In genomic region chr5:151480384-151480783, GRCh38 we compare ENCODE assay signal across 16 cellular contexts. TPM values are rescaled to one million over a fixed set of nuclear protein-coding genes. Genes with fewer than 3 reads are reported as not detected.
DNase-seq lines count a peak whose midpoint lies in the region; ATAC-seq and TF ChIP-seq lines count a peak whose summit lies in the region.
"Had no signal": no experiment of that assay in that cellular context is flagged by ENCODE, and none has a peak within 500 bp of the region (broad histone marks: within the 10 kb centered on the region; RNA-seq: fewer than 3 reads in every experiment).

No MANE protein-coding gene starts in this region.

- no peak for ATAC-seq in SK-N-SH treated with all-trans-retinoic acid at 6 μM for 48 hours
- ATAC-seq in activated T-cell treated with anti-CD3 and anti-CD28 coated beads, Interleukin-2, amount 50 U/mL, for 4 hours = no peak
- ATAC-seq in omental fat pad (ENCODE audit: low FRiP score) = no peak
- ATAC-seq: effector memory CD8-positive, alpha-beta T cell; HepG2 had no signal

- H3K4me3 Mint-ChIP-seq in activated T-cell treated with anti-CD3 and anti-CD28 coated beads, Interleukin-2, amount 50 U/mL, for 4 hours = no peak overlapping the region
- H3K4me3 Mint-ChIP-seq: effector memory CD8-positive, alpha-beta T cell; T-helper 1 cell treated with Interleukin-12 subunit alpha and Interleukin-12 subunit beta and Interleukin-4 antibody, amounts not matched to agents 30 μg/mL and 1 μg/mL, for 36 hours had no signal

- no peaks in the 10 kb centered on the region for H3K9me2 ChIP-seq in SK-N-SH

- TF ChIP-seq CTCF in SK-N-SH (IDR thresholded peaks at IDR 0.05) (no peak), fibroblast of mammary gland (conservative IDR thresholded peaks at IDR 0.05; ENCODE audit: control insufficient read depth, insufficient read depth, low read depth, low read length) (no peak), omental fat pad (IDR thresholded peaks at IDR 0.05) (no peak)

- 82% methylated on average over 3 of the region's 3 CpGs for WGBS in SK-N-SH (ENCODE audit: low lambda C conversion rate)

- H3K9ac ChIP-seq in SK-N-SH = no peak overlapping the region

- peaks cover 13 to 22% of the 10 kb centered on the region in 2 experiments for H3K4me1 ChIP-seq in SK-N-SH (ENCODE audit: control insufficient read depth in 1 of 2, insufficient read depth in 2 of 2, low read depth in 1 of 2, low read length in 1 of 2)
- no peaks in the 10 kb centered on the region for H3K4me1 ChIP-seq in muscle layer of duodenum (ENCODE audit: control insufficient read depth in 1 of 2, insufficient read depth in 2 of 2, low read length in 2 of 2)
- H3K4me1 ChIP-seq: Peyer's patch had no signal

- no peak for TF ChIP-seq EP300 in SK-N-SH (IDR thresholded peaks at IDR 0.05; ENCODE audit: borderline replicate concordance in 1 of 2, low read depth in 1 of 2, low read length in 1 of 2)

- no peak for TF ChIP-seq RAD21 in SK-N-SH (IDR thresholded peaks at IDR 0.05; ENCODE audit: low read length)

- 0 out of 2 replicates have a peak overlapping the region, but pooled peaks have one; percentile 1 for H3K4me2 ChIP-seq in SK-N-SH

- no peak overlapping the region for H2AFZ ChIP-seq in SK-N-SH (ENCODE audit: low read depth)

- H3K4me1 Mint-ChIP-seq in activated T-cell treated with anti-CD3 and anti-CD28 coated beads, Interleukin-2, amount 50 U/mL, for 4 hours (ENCODE audit: low read depth) = no peaks in the 10 kb centered on the region

- H3K9me3 Mint-ChIP-seq in activated T-cell treated with anti-CD3 and anti-CD28 coated beads, Interleukin-2, amount 50 U/mL, for 4 hours = no peaks in the 10 kb centered on the region
- H3K9me3 Mint-ChIP-seq: effector memory CD8-positive, alpha-beta T cell; T-helper 1 cell treated with Interleukin-12 subunit alpha and Interleukin-12 subunit beta and Interleukin-4 antibody, amounts not matched to agents 30 μg/mL and 1 μg/mL, for 36 hours had no signal

- H3F3A ChIP-seq in SK-N-SH (replicated peaks; ENCODE audit: insufficient read depth) = peaks cover 12% of the 10 kb centered on the region

- DNase-seq in SK-N-SH (no peak), fibroblast of mammary gland (ENCODE audit: low read depth) (peak; percentile 67), omental fat pad (ENCODE audit: low spot score) (no peak), COR-L47 (lab: John Stamatoyannopoulos, UW) (no peak), cerebellum (ENCODE audit: low spot score) (no peak)
- DNase-seq in activated T-cell treated with anti-CD3 and anti-CD28 coated beads, Interleukin-2, amount 50 U/mL, for 4 hours = no peak
- DNase-seq: activated CD4-positive, alpha-beta T cell treated with anti-CD3 and anti-CD28 coated beads for 48 hours; effector memory CD8-positive, alpha-beta T cell; left cardiac atrium; NCI-H1105 treated with DMSO at 0.1 percent for 48 hours; NCI-H510A treated with DMSO at 0.1 percent for 48 hours; Peyer's patch had no signal

- POLR2A ChIA-PET in SK-N-SH (lab: Yijun Ruan, JAX) = interaction anchor here (0.6 kb wide), 1 partner anchor 11 kb away, joined by 3 read pairs; no protein-coding TSS in a partner anchor

- CTCF ChIA-PET in SK-N-SH (lab: Yijun Ruan, JAX) = interaction anchor here (0.8 to 1.2 kb wide), 5 partner anchors 10 to 172 kb away, joined by 3 to 5 read pairs (median 3); partner anchors contain the start of gene SLC36A1

- H3K9me3 ChIP-seq in SK-N-SH (no peaks in the 10 kb centered on the region), muscle layer of duodenum (ENCODE audit: control insufficient read depth in 1 of 2, low read length in 2 of 2) (no peaks in the 10 kb centered on the region)
- H3K9me3 ChIP-seq: Peyer's patch had no signal

- no peaks in the 10 kb centered on the region for H3K27me3 Mint-ChIP-seq in activated T-cell treated with anti-CD3 and anti-CD28 coated beads, Interleukin-2, amount 50 U/mL, for 4 hours (ENCODE audit: low read depth)
- H3K27me3 Mint-ChIP-seq: effector memory CD8-positive, alpha-beta T cell had no signal

- H3K27ac ChIP-seq in SK-N-SH (ENCODE audit: low read depth in 2 of 2, low read length in 1 of 2) = peak overlapping the region in 1 of 2 experiments; percentile 41; a peak in 2 of 4 replicates
- H3K27ac ChIP-seq in muscle layer of duodenum (ENCODE audit: low read length) = peak overlapping the region; percentile 1

- H3K36me3 ChIP-seq in SK-N-SH (replicated peaks in 1 of 2; ENCODE audit: control insufficient read depth in 1 of 2, insufficient read depth in 2 of 2, low read length in 1 of 2) = peaks cover 0 to 25% of the 10 kb centered on the region in 2 experiments
- peaks cover 31 to 32% of the 10 kb centered on the region in 2 donors for H3K36me3 ChIP-seq in muscle layer of duodenum (ENCODE audit: control insufficient read depth in 1 of 2, insufficient read depth in 2 of 2, low read length in 2 of 2)

- H3K79me2 ChIP-seq in SK-N-SH (ENCODE audit: insufficient read depth) = no peaks in the 10 kb centered on the region

- H3K27me3 ChIP-seq in SK-N-SH (ENCODE audit: insufficient read depth) (no peaks in the 10 kb centered on the region), muscle layer of duodenum (ENCODE audit: low read depth, low read length) (no peaks in the 10 kb centered on the region)
- H3K27me3 ChIP-seq: Peyer's patch had no signal

- no peaks in the 10 kb centered on the region for H4K20me1 ChIP-seq in SK-N-SH (ENCODE audit: insufficient read depth)

- no peak overlapping the region for H3K4me3 ChIP-seq in SK-N-SH (ENCODE audit: low read depth in 2 of 2, low read length in 1 of 2)
- no peak overlapping the region for H3K4me3 ChIP-seq in fibroblast of mammary gland (ENCODE audit: control insufficient read depth, low read depth, low read length)
- H3K4me3 ChIP-seq in muscle layer of duodenum (ENCODE audit: low read depth in 1 of 2, low read length in 2 of 2) = no peak overlapping the region
- H3K4me3 ChIP-seq: Peyer's patch had no signal

- peaks cover 29% of the 10 kb centered on the region for H3K36me3 Mint-ChIP-seq in activated T-cell treated with anti-CD3 and anti-CD28 coated beads, Interleukin-2, amount 50 U/mL, for 4 hours (ENCODE audit: insufficient read depth)

TF ChIP-seq in SK-N-SH, 30 proteins besides CTCF, POLR2A, EP300 and RAD21 (continues in another document):
- TF ChIP-seq IRF3 (IDR thresholded peaks at IDR 0.05; ENCODE audit: low read depth, low read length) (no peak), TAF1 (IDR thresholded peaks at IDR 0.05; ENCODE audit: borderline replicate concordance, low read depth, low read length) (no peak)

TF ChIP-seq in SK-N-SH treated with all-trans-retinoic acid at 6 μM for 48 hours, 23 proteins besides CTCF, POLR2A, EP300 and RAD21:
- TF ChIP-seq ARNTL (CRISPR knock-in tag; IDR thresholded peaks at IDR 0.05; ENCODE audit: borderline replicate concordance, low read depth) (no peak), TSHZ2 (CRISPR knock-in tag; IDR thresholded peaks at IDR 0.05) (no peak), ZNF565 (CRISPR knock-in tag; conservative IDR thresholded peaks at IDR 0.05; ENCODE audit: low read depth) (no peak), BACH2 (CRISPR knock-in tag; IDR thresholded peaks at IDR 0.05; ENCODE audit: borderline replicate concordance) (no peak), CREB5 (CRISPR knock-in tag; IDR thresholded peaks at IDR 0.05; ENCODE audit: low read depth) (no peak), ESRRG (CRISPR knock-in tag; IDR thresholded peaks at IDR 0.05) (no peak), SNAI2 (CRISPR knock-in tag; IDR thresholded peaks at IDR 0.05) (no peak)

RNA-seq across cellular contexts. Expression of gene SLC36A1, which starts 33.0 kb away (rescaled TPM):
- polyA plus RNA-seq in SK-N-SH (2012; rRNA removed) = 4.1 and 6.3 TPM in 2 replicates
- polyA plus RNA-seq in SK-N-SH (2012; cell fraction: cytosol; rRNA removed) = 2.1 and 2.9 TPM in 2 replicates
- polyA plus RNA-seq in SK-N-SH (2012; cell fraction: nucleus; rRNA removed) = 14.6 and 19.0 TPM in 2 replicates
- 1 to 10 TPM; 6.8 to 8.2 (median 6.8) TPM for total RNA-seq in activated T-cell treated with anti-CD3 and anti-CD28 coated beads, Interleukin-2, amount 50 U/mL, for 4 hours
- total RNA-seq in omental fat pad = 10 to 100 TPM; 10.0 to 20.3 (median 17.1) TPM
- 14.1 TPM for total RNA-seq in cerebellum
